ENCODE assay signal across 15 cellular contexts in genomic region chr15:40982855-40983254, GRCh38. TPM values are rescaled to one million over a fixed set of nuclear protein-coding genes. Genes with fewer than 3 reads are reported as not detected.
DNase-seq lines count a peak whose midpoint lies in the region; ATAC-seq and TF ChIP-seq lines count a peak whose summit lies in the region.
"Had no signal": no experiment of that assay in that cellular context is flagged by ENCODE, and none has a peak within 500 bp of the region (broad histone marks: within the 10 kb centered on the region; RNA-seq: fewer than 3 reads in every experiment).

No MANE protein-coding gene starts in this region.

- CTCF ChIA-PET in PC-3 (lab: Charles Lee): interaction anchor here (0.7 kb wide), 1 partner anchor 190 kb away, joined by 3 read pairs; no protein-coding TSS in a partner anchor

- H3K36me3 ChIP-seq in PC-3 (ENCODE audit: low read depth, low read length): peaks cover 92% of the 10 kb centered on the region
- H3K36me3 ChIP-seq in osteoblast (ENCODE audit: insufficient read depth, low read length): peaks cover 76% of the 10 kb centered on the region

- H4K20me1 ChIP-seq in PC-3 (ENCODE audit: low read length): no peaks in the 10 kb centered on the region
- H4K20me1 ChIP-seq in osteoblast (ENCODE audit: insufficient read depth, low read length): no peaks in the 10 kb centered on the region

- ATAC-seq in PC-3 (0 out of 2 replicates have a peak, but pooled peaks have one; percentile 14), HG02588 (IDR thresholded peaks at IDR 0.05; ENCODE audit: unreplicated experiment) (no peak), GM19035 (IDR thresholded peaks at IDR 0.05; ENCODE audit: unreplicated experiment) (no peak)
- ATAC-seq: stimulated activated naive CD8-positive, alpha-beta T cell treated with anti-CD3 and anti-CD28 coated beads, Interleukin-15, Interleukin-2, amounts not matched to agents 100 U/mL and 50 U/mL, for 24 hours had no signal

- no peaks in the 10 kb centered on the region for H3F3A ChIP-seq in PC-3 (ENCODE audit: low read length, unreplicated experiment)

- H3K9me3 ChIP-seq in PC-3 (ENCODE audit: low read length) (no peaks in the 10 kb centered on the region), osteoblast (ENCODE audit: low read depth, low read length) (no peaks in the 10 kb centered on the region)
- H3K9me3 ChIP-seq: right atrium auricular region had no signal

- POLR2A ChIA-PET in PC-3 (lab: Charles Lee; ENCODE audit: unreplicated experiment): no interaction called here

- H3K4me1 ChIP-seq in PC-3 (ENCODE audit: insufficient read depth, low read length) (no peaks in the 10 kb centered on the region), osteoblast (ENCODE audit: insufficient read depth, low read length) (peaks cover 49% of the 10 kb centered on the region)
- H3K4me1 ChIP-seq: right atrium auricular region had no signal

- H3K9me2 ChIP-seq in PC-3 (replicated peaks; ENCODE audit: low read length): no peaks in the 10 kb centered on the region

- no TSS peak for BruUV-seq in PC-3 (replicated peaks; lab: Mats Ljungman, UMichigan)

- no peak overlapping the region for H3K9ac ChIP-seq in PC-3 (ENCODE audit: low read length)

- H3K27me3 ChIP-seq in PC-3 (ENCODE audit: low read length) (no peaks in the 10 kb centered on the region), osteoblast (ENCODE audit: insufficient read depth, low read length) (no peaks in the 10 kb centered on the region)
- H3K27me3 ChIP-seq: right atrium auricular region had no signal

- H3K4me3 ChIP-seq in PC-3 (ENCODE audit: low read length): no peak overlapping the region
- H3K4me3 ChIP-seq in osteoblast (ENCODE audit: insufficient read depth, low read length): peak overlapping the region; percentile 30
- H3K4me3 ChIP-seq in coronary artery: no peak overlapping the region
- H3K4me3 ChIP-seq: right atrium auricular region had no signal

- H3K79me2 ChIP-seq in PC-3 (ENCODE audit: low read length): no peaks in the 10 kb centered on the region
- peaks cover 5% of the 10 kb centered on the region for H3K79me2 ChIP-seq in osteoblast (ENCODE audit: insufficient read depth, low read length)

- TF ChIP-seq CTCF in PC-3 (conservative IDR thresholded peaks at IDR 0.05; ENCODE audit: low read depth, low read length) (no peak), osteoblast (IDR thresholded peaks at IDR 0.05; ENCODE audit: extremely low read depth, low read depth, low read length) (no peak), coronary artery (IDR thresholded peaks at IDR 0.05) (no peak)

- H3K4me2 ChIP-seq in PC-3 (ENCODE audit: low read length) (no peak overlapping the region), osteoblast (ENCODE audit: insufficient read depth, low read length) (peak overlapping the region; percentile 10)

- H2AFZ ChIP-seq in PC-3 (ENCODE audit: low read length): no peak overlapping the region
- no peak overlapping the region for H2AFZ ChIP-seq in osteoblast (ENCODE audit: low read length)

- intact Hi-C loops in PC-3 (cut with micrococcal nuclease): no loop called here

- DNase-seq in Daoy (ENCODE audit: low read depth) (peak; percentile 68), PC-3 (no peak), dermis microvascular lymphatic vessel endothelial cell (ENCODE audit: low read depth in 2 of 2) (peak; percentile 16 to 86), osteoblast (ENCODE audit: insufficient read length, low spot score, missing footprints) (peak; percentile 95), T-helper 2 cell (no peak), coronary artery (ENCODE audit: low spot score) (no peak)
- DNase-seq: activated CD4-positive, CD25-positive, alpha-beta regulatory T cell treated with anti-CD3 and anti-CD28 coated beads, Interleukin-2, amount 50 U/mL, for 72 hours; activated naive CD8-positive, alpha-beta T cell treated with anti-CD3 and anti-CD28 coated beads, Interleukin-2, amount 10 ng/mL, durations not matched to agents 7 days and 5 days; CD4-positive, CD25-positive, alpha-beta regulatory T cell; GDM1; kidney; stimulated activated naive CD8-positive, alpha-beta T cell treated with anti-CD3 and anti-CD28 coated beads, Interleukin-15, Interleukin-2, amounts not matched to agents 100 U/mL and 50 U/mL, for 24 hours had no signal

- no peak overlapping the region for H3K27ac ChIP-seq in PC-3 (ENCODE audit: low read length)
- H3K27ac ChIP-seq in osteoblast (ENCODE audit: low read depth, low read length): peak overlapping the region; percentile 96
- peak overlapping the region in 1 of 2 donors; percentile 60 for H3K27ac ChIP-seq in coronary artery
- H3K27ac ChIP-seq: right atrium auricular region had no signal

RNA-seq across cellular contexts. Expression of gene CHAC1, which starts 29.6 kb away (rescaled TPM):
- total RNA-seq in Daoy (2014; rRNA removed; shearing (Covaris generic)): 4.4 and 4.9 TPM in 2 replicates
- total RNA-seq in PC-3 (2014; rRNA removed) (6.2 and 13.3 TPM in 2 replicates), dermis microvascular lymphatic vessel endothelial cell (1.4 and 1.9 TPM in 2 replicates), osteoblast (30.0 and 30.1 TPM in 2 replicates)

RNA-seq across cellular contexts. Expression of gene DLL4, which starts 53.7 kb away (rescaled TPM):
- not detected in 2 replicates for total RNA-seq in Daoy (2014; rRNA removed; shearing (Covaris generic))
- total RNA-seq in PC-3 (2014; rRNA removed): 2.2 and 2.9 TPM in 2 replicates
- total RNA-seq in dermis microvascular lymphatic vessel endothelial cell: 76.5 and 79.2 TPM in 2 replicates
- total RNA-seq in osteoblast: not detected in 2 replicates
- total RNA-seq: CD4-positive, CD25-positive, alpha-beta regulatory T cell had no signal

Comparison
In these comparisons a context has a peak if more than half of its experiments do, and no peak if none do; other contexts are left out.
1. DNase-seq: peak in Daoy (single experiment), dermis microvascular lymphatic vessel endothelial cell (2 of 2) and osteoblast (single experiment); none in PC-3 (single experiment), T-helper 2 cell (0 of 5) and coronary artery (single experiment).
2. RNA of gene DLL4, which starts 53.7 kb away (total RNA-seq): 76.5 to 79.2 TPM in dermis microvascular lymphatic vessel endothelial cell; 2.2 to 2.9 TPM in PC-3, not detected in Daoy and not detected in osteoblast; every median in the first group is over 10 times any median in the second.